16 cellular contexts compared by ENCODE assay signal in the genomic region with DNA sequence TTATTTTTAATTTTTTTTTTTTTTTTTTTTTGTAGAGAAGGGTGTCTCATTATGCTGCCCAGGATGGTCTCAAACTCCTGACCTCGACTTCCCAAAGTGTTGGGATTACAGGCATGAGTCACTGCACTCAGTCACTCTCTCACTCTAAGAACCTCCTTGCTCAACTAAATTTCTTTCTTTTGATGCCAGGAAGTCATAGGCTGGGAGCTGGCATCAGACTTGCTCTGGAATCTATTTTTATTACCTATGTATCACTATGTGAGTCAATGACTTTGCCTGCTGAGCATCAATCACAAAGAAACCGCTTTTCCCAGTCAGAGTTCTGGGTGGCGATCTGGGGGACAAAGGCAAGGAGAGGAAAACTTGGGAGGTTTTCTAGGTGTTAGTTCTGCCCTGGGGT. TPM values are rescaled to one million over a fixed set of nuclear protein-coding genes. Genes with fewer than 3 reads are reported as not detected.
DNase-seq lines count a peak whose midpoint lies in the region; ATAC-seq, FAIRE-seq and TF ChIP-seq lines count a peak whose summit lies in the region.
"Had no signal": no experiment of that assay in that cellular context is flagged by ENCODE, and none has a peak within 500 bp of the region (broad histone marks: within the 10 kb centered on the region; RNA-seq: fewer than 3 reads in every experiment).

No MANE protein-coding gene starts in this region.

- TF ChIP-seq CTCF in epithelial cell of proximal tubule (conservative IDR thresholded peaks at IDR 0.05; ENCODE audit: low read depth, low read length), result no peak

- TF ChIP-seq POLR2A in GM12892 (IDR thresholded peaks at IDR 0.05; ENCODE audit: low read depth, low read length), result no peak

- FAIRE-seq in GM12892 (lab: Jason Lieb, UNC), result no peak

- no peak for ATAC-seq in GM19395 (IDR thresholded peaks at IDR 0.05; ENCODE audit: unreplicated experiment)
- no peak for ATAC-seq in HG03460 (IDR thresholded peaks at IDR 0.05; ENCODE audit: unreplicated experiment)
- ATAC-seq: GM23338 had no signal

- peak; percentile 32 for DNase-seq in GM04504 (ENCODE audit: low read depth)
- DNase-seq in RPMI7951 (ENCODE audit: low read depth), result peak; percentile 46
- DNase-seq in epithelial cell of proximal tubule (ENCODE audit: low read depth), result peak; percentile 39
- DNase-seq in stromal cell of bone marrow (ENCODE audit: low read depth), result peak; percentile 67
- DNase-seq in GM12892 (ENCODE audit: insufficient read length), result no peak
- DNase-seq: activated B cell treated with CpG ODN at 0.5 μM for 24 hours; activated CD8-positive, alpha-beta memory T cell treated with anti-CD3 and anti-CD28 coated beads, Interleukin-2, amount 50 U/mL, for 4 hours; Calu3; naive B cell; NCI-H1092; NCI-H748 treated with DMSO at 0.1 percent for 48 hours; sigmoid colon had no signal

- no peak overlapping the region for H3K4me3 ChIP-seq in epithelial cell of proximal tubule (ENCODE audit: low read depth, low read length)
- H3K4me3 ChIP-seq: GM23338, sigmoid colon, suprapubic skin had no signal

RNA-seq across cellular contexts. Expression of gene PARP1, which starts 35.5 kb away (rescaled TPM):
- 128 and 152 TPM in 2 replicates for total RNA-seq in RPMI7951 (2014; rRNA removed; shearing (Covaris generic))
- 190 and 312 TPM in 2 replicates for total RNA-seq in epithelial cell of proximal tubule
- 146 TPM for polyA plus RNA-seq in GM12892 (2012; ENCODE audit: missing spikeins)
